Comparison of ENCODE assay signal across 8 cellular contexts in the genomic region with DNA sequence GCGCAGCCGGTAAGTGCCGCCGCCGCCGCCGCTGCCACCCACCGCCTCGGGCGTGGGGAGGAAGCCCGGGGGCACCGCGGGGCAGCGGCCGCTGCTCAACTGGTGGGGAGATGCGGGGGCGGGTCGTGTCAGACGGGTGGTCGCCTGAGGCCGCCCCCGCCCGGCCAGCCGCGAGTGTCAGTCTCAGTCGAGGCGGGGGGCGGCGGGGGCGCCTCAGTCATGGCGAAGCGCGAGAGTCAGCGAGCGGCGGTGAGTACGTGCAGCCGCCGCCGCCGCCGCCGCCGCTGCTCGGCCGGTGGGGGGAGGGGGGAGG.
DNase-seq lines count a peak whose midpoint lies in the region; ATAC-seq and TF ChIP-seq lines count a peak whose summit lies in the region.

No MANE protein-coding gene starts in this region.

- TF ChIP-seq EP300 in gastroesophageal sphincter (IDR thresholded peaks at IDR 0.05), result no peak
- no peak for TF ChIP-seq EP300 in stomach (IDR thresholded peaks at IDR 0.05)

- peaks cover 27% of the 10 kb centered on the region for H3K36me3 ChIP-seq in OCI-LY3 (replicated peaks; ENCODE audit: low read depth, low read length)
- no peaks in the 10 kb centered on the region for H3K36me3 ChIP-seq in gastroesophageal sphincter
- H3K36me3 ChIP-seq in stomach, result no peaks in the 10 kb centered on the region

- no peak overlapping the region for H2AFZ ChIP-seq in OCI-LY3 (ENCODE audit: low read depth, low read length)

- H3K4me1 ChIP-seq in OCI-LY3 (ENCODE audit: low read length) (peaks cover 46% of the 10 kb centered on the region), gastroesophageal sphincter (peaks cover 0 to 53% (median 0%) of the 10 kb centered on the region in 3 donors), stomach (peaks cover 20 to 46% (median 38%) of the 10 kb centered on the region in 4 donors)

- H3K4me2 ChIP-seq in OCI-LY3 (ENCODE audit: low read length), result peak overlapping the region; percentile 51

- ATAC-seq in GM19395 (IDR thresholded peaks at IDR 0.05; ENCODE audit: unreplicated experiment), result peak; percentile 3
- no peak for ATAC-seq in gastroesophageal sphincter
- ATAC-seq in GM18520 (IDR thresholded peaks at IDR 0.05; ENCODE audit: unreplicated experiment), result no peak

- TF ChIP-seq CTCF in 22Rv1 (IDR thresholded peaks at IDR 0.05) (no peak), OCI-LY3 (IDR thresholded peaks at IDR 0.05; ENCODE audit: low read depth, low read length) (no peak), gastroesophageal sphincter (IDR thresholded peaks at IDR 0.05) (no peak), stomach (IDR thresholded peaks at IDR 0.05) (no peak)

- DNase-seq in stomach, result peak; percentile 31
- DNase-seq in cerebellar cortex (ENCODE audit: low spot score), result no peak
- no peak for DNase-seq in dedifferentiated amniotic fluid mesenchymal stem cell (ENCODE audit: extremely low spot score)

- no CpG with 5 or more reads among the region's 46 CpGs for WGBS in gastroesophageal sphincter (ENCODE audit: low coverage in 1 of 2), 2 donors
- WGBS in stomach, 5 donors, result 1% methylated on average over 23 to 43 of the region's 46 CpGs; no CpG with 5 or more reads in 2 of the 5 donors

- peaks cover 61% of the 10 kb centered on the region for H3K79me2 ChIP-seq in OCI-LY3 (ENCODE audit: low read length)

- H3K9me3 ChIP-seq in OCI-LY3 (ENCODE audit: insufficient read depth, low read length) (no peaks in the 10 kb centered on the region), gastroesophageal sphincter (no peaks in the 10 kb centered on the region), stomach (no peaks in the 10 kb centered on the region)

- H3K27me3 ChIP-seq in OCI-LY3 (ENCODE audit: low read depth, low read length), result no peaks in the 10 kb centered on the region
- no peaks in the 10 kb centered on the region for H3K27me3 ChIP-seq in gastroesophageal sphincter
- no peaks in the 10 kb centered on the region for H3K27me3 ChIP-seq in stomach

- H3K27ac ChIP-seq in 22Rv1 (peak overlapping the region; percentile 87), OCI-LY3 (ENCODE audit: low read length) (peak overlapping the region; percentile 79), gastroesophageal sphincter (peak overlapping the region; percentile 85 to 98 (median 94)), stomach (peak overlapping the region; percentile 95 to 99 (median 97))

- H3K9ac ChIP-seq in OCI-LY3 (ENCODE audit: low read length), result peak overlapping the region; percentile 79

- TF ChIP-seq POLR2A in gastroesophageal sphincter (IDR thresholded peaks at IDR 0.05) (no peak), stomach (IDR thresholded peaks at IDR 0.05) (no peak)

- H4K20me1 ChIP-seq in OCI-LY3 (ENCODE audit: insufficient read depth, low read length), result peaks cover 27% of the 10 kb centered on the region

- peak overlapping the region; percentile 82 for H3K4me3 ChIP-seq in OCI-LY3 (ENCODE audit: low read length)
- peak overlapping the region; percentile 78 to 83 for H3K4me3 ChIP-seq in gastroesophageal sphincter
- peak overlapping the region; percentile 72 to 97 (median 90) for H3K4me3 ChIP-seq in stomach

- intact Hi-C loops in stomach (cut with DNase I; ENCODE audit: low total_unique reads), result no loop called here
